1 cellular context compared by ENCODE assay signal in the genomic region with DNA sequence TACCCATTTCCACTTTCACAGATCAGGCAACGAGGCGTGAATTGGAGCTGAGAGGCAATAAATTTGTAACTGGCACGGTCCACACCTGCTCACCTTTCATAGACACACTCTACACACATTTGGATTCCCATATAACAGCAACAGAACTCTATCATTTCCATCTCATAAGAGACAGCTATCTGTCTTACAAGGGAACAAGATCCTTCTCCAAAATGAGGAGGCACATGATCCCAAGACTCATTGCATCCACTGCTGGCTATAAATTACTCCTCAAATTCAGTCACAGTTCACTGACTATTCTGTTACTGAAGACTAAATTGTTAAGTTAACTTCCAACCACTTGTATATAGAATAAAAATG.
TF ChIP-seq lines count a peak whose summit lies in the region.

No MANE protein-coding gene starts in this region.

TF ChIP-seq in K562, 482 proteins besides CTCF, POLR2A, EP300 and RAD21 (continued from another document):
- TF ChIP-seq, protein P1, sequence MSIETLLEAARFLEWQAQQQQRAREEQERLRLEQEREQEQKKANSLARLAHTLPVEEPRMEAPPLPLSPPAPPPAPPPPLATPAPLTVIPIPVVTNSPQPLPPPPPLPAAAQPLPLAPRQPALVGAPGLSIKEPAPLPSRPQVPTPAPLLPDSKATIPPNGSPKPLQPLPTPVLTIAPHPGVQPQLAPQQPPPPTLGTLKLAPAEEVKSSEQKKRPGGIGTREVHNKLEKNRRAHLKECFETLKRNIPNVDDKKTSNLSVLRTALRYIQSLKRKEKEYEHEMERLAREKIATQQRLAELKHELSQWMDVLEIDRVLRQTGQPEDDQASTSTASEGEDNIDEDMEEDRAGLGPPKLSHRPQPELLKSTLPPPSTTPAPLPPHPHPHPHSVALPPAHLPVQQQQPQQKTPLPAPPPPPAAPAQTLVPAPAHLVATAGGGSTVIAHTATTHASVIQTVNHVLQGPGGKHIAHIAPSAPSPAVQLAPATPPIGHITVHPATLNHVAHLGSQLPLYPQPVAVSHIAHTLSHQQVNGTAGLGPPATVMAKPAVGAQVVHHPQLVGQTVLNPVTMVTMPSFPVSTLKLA (conservative IDR thresholded peaks at IDR 0.05): 0 out of 4 replicates have a peak, but pooled peaks of 1 of the 2 experiments have one; percentile 5
- TF ChIP-seq TAF1 (IDR thresholded peaks at IDR 0.05; ENCODE audit: control insufficient read depth, extremely low read depth, insufficient read depth, low read length, severe bottlenecking): no peak
- no peak for TF ChIP-seq PTTG1 (tag; IDR thresholded peaks at IDR 0.05; ENCODE audit: low read depth)
- TF ChIP-seq NCOA6 (IDR thresholded peaks at IDR 0.05): 0 out of 2 replicates have a peak, but pooled peaks have one; percentile 29
- TF ChIP-seq, protein P2, sequence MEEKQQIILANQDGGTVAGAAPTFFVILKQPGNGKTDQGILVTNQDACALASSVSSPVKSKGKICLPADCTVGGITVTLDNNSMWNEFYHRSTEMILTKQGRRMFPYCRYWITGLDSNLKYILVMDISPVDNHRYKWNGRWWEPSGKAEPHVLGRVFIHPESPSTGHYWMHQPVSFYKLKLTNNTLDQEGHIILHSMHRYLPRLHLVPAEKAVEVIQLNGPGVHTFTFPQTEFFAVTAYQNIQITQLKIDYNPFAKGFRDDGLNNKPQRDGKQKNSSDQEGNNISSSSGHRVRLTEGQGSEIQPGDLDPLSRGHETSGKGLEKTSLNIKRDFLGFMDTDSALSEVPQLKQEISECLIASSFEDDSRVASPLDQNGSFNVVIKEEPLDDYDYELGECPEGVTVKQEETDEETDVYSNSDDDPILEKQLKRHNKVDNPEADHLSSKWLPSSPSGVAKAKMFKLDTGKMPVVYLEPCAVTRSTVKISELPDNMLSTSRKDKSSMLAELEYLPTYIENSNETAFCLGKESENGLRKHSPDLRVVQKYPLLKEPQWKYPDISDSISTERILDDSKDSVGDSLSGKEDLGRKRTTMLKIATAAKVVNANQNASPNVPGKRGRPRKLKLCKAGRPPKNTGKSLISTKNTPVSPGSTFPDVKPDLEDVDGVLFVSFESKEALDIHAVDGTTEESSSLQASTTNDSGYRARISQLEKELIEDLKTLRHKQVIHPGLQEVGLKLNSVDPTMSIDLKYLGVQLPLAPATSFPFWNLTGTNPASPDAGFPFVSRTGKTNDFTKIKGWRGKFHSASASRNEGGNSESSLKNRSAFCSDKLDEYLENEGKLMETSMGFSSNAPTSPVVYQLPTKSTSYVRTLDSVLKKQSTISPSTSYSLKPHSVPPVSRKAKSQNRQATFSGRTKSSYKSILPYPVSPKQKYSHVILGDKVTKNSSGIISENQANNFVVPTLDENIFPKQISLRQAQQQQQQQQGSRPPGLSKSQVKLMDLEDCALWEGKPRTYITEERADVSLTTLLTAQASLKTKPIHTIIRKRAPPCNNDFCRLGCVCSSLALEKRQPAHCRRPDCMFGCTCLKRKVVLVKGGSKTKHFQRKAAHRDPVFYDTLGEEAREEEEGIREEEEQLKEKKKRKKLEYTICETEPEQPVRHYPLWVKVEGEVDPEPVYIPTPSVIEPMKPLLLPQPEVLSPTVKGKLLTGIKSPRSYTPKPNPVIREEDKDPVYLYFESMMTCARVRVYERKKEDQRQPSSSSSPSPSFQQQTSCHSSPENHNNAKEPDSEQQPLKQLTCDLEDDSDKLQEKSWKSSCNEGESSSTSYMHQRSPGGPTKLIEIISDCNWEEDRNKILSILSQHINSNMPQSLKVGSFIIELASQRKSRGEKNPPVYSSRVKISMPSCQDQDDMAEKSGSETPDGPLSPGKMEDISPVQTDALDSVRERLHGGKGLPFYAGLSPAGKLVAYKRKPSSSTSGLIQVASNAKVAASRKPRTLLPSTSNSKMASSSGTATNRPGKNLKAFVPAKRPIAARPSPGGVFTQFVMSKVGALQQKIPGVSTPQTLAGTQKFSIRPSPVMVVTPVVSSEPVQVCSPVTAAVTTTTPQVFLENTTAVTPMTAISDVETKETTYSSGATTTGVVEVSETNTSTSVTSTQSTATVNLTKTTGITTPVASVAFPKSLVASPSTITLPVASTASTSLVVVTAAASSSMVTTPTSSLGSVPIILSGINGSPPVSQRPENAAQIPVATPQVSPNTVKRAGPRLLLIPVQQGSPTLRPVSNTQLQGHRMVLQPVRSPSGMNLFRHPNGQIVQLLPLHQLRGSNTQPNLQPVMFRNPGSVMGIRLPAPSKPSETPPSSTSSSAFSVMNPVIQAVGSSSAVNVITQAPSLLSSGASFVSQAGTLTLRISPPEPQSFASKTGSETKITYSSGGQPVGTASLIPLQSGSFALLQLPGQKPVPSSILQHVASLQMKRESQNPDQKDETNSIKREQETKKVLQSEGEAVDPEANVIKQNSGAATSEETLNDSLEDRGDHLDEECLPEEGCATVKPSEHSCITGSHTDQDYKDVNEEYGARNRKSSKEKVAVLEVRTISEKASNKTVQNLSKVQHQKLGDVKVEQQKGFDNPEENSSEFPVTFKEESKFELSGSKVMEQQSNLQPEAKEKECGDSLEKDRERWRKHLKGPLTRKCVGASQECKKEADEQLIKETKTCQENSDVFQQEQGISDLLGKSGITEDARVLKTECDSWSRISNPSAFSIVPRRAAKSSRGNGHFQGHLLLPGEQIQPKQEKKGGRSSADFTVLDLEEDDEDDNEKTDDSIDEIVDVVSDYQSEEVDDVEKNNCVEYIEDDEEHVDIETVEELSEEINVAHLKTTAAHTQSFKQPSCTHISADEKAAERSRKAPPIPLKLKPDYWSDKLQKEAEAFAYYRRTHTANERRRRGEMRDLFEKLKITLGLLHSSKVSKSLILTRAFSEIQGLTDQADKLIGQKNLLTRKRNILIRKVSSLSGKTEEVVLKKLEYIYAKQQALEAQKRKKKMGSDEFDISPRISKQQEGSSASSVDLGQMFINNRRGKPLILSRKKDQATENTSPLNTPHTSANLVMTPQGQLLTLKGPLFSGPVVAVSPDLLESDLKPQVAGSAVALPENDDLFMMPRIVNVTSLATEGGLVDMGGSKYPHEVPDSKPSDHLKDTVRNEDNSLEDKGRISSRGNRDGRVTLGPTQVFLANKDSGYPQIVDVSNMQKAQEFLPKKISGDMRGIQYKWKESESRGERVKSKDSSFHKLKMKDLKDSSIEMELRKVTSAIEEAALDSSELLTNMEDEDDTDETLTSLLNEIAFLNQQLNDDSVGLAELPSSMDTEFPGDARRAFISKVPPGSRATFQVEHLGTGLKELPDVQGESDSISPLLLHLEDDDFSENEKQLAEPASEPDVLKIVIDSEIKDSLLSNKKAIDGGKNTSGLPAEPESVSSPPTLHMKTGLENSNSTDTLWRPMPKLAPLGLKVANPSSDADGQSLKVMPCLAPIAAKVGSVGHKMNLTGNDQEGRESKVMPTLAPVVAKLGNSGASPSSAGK (IDR thresholded peaks at IDR 0.05): no peak
